ENCODE assay signal across 23 cellular contexts in genomic region chr5:109486200-109486804, GRCh38.
DNase-seq lines count a peak whose midpoint lies in the region; ATAC-seq and TF ChIP-seq lines count a peak whose summit lies in the region.
"Had no signal": no experiment of that assay in that cellular context is flagged by ENCODE, and none has a peak within 500 bp of the region (broad histone marks: within the 10 kb centered on the region; RNA-seq: fewer than 3 reads in every experiment).

No MANE protein-coding gene starts in this region.

- H3K27me3 ChIP-seq in right atrium auricular region, result no peaks in the 10 kb centered on the region
- H3K27me3 ChIP-seq: SJCRH30 had no signal

- H3K4me1 Mint-ChIP-seq in endothelial cell (ENCODE audit: unreplicated experiment), result peaks cover 36% of the 10 kb centered on the region

- peaks cover 1% of the 10 kb centered on the region for H3K27me3 Mint-ChIP-seq in endothelial cell (ENCODE audit: unreplicated experiment)

- WGBS in lower leg skin, 2 donors, result 79 to 80% methylated on average over 10 of the region's 10 CpGs

- no peaks in the 10 kb centered on the region for H3K9me3 ChIP-seq in right atrium auricular region
- H3K9me3 ChIP-seq: HAP-1, SJCRH30 had no signal

- no peak overlapping the region for H3K4me3 Mint-ChIP-seq in endothelial cell (ENCODE audit: unreplicated experiment)
- H3K4me3 Mint-ChIP-seq: CD14-positive monocyte, IgD-negative memory B cell had no signal

- ATAC-seq in Right ventricle myocardium inferior (peak; percentile 81), left ventricle myocardium superior (peak; percentile 91), omental fat pad (ENCODE audit: low FRiP score) (no peak)

- TF ChIP-seq POLR2A in lower leg skin (IDR thresholded peaks at IDR 0.05), result no peak

- no peaks in the 10 kb centered on the region for H3K36me3 ChIP-seq in right atrium auricular region
- H3K36me3 ChIP-seq: HAP-1, SJCRH30 had no signal

- peaks cover 0 to 28% of the 10 kb centered on the region in 2 donors for H3K4me1 ChIP-seq in right atrium auricular region
- H3K4me1 ChIP-seq: HAP-1 had no signal

- H3K27ac Mint-ChIP-seq in endothelial cell (ENCODE audit: unreplicated experiment), result peak overlapping the region; percentile 50
- H3K27ac Mint-ChIP-seq: IgD-negative memory B cell had no signal

- H3K4me3 ChIP-seq in right atrium auricular region (no peak overlapping the region), lower leg skin (ENCODE audit: low read depth, poor library complexity, severe bottlenecking) (no peak overlapping the region)
- H3K4me3 ChIP-seq: GM23248, HAP-1, SJCRH30 had no signal

- intact Hi-C loops in Right ventricle myocardium inferior (cut with DNase I) (loop anchor here (10.0 kb wide), 1 partner anchor 308 kb away; no protein-coding TSS in a partner anchor), left ventricle myocardium superior (cut with micrococcal nuclease) (no loop called here), lower leg skin (cut with DNase I; ENCODE audit: low total_unique reads) (no loop called here)

- no peak overlapping the region for H3K27ac ChIP-seq in right atrium auricular region
- H3K27ac ChIP-seq: 22Rv1, GM23248, SJCRH30 had no signal

- peaks cover 4% of the 10 kb centered on the region for H3K9me3 Mint-ChIP-seq in endothelial cell (ENCODE audit: unreplicated experiment)
- H3K9me3 Mint-ChIP-seq: IgD-negative memory B cell had no signal

- DNase-seq in Right ventricle myocardium inferior (ENCODE audit: missing footprints) (no peak), right atrium auricular region (ENCODE audit: low spot score) (no peak), endothelial cell (ENCODE audit: low spot score) (no peak), left ventricle myocardium superior (peak; percentile 52), lower leg skin (ENCODE audit: low spot score in 2 of 2) (no peak), GM13976 (ENCODE audit: low spot score) (no peak), activated gamma-delta T cell (lab: John Stamatoyannopoulos, UW) (no peak), omental fat pad (ENCODE audit: low spot score) (no peak)
- DNase-seq: DMS153, GDM1, GM23248, Karpas-422, MM.1S, NCI-H1092 treated with DMSO at 0.1 percent for 48 hours, NCI-H2081, NCI-H510A treated with DMSO at 0.1 percent for 48 hours, NCI-H82, OCI-M1, SJCRH30 had no signal

- in situ Hi-C loops in GM13976 (cut with MboI; ENCODE audit: low sequenced_read_pairs, unreplicated experiment), result no loop called here

- peaks cover 5% of the 10 kb centered on the region for H3K36me3 Mint-ChIP-seq in endothelial cell (ENCODE audit: low read depth, unreplicated experiment)
- H3K36me3 Mint-ChIP-seq: CD14-positive monocyte, IgD-negative memory B cell had no signal

- no peak for TF ChIP-seq CTCF in right atrium auricular region (IDR thresholded peaks at IDR 0.05)
- no peak for TF ChIP-seq CTCF in endothelial cell (IDR thresholded peaks at IDR 0.05; ENCODE audit: unreplicated experiment)
- TF ChIP-seq CTCF in lower leg skin (IDR thresholded peaks at IDR 0.05), result no peak
- TF ChIP-seq CTCF in GM13976 (IDR thresholded peaks at IDR 0.05; ENCODE audit: borderline replicate concordance, control extremely low read depth, extremely low read depth, insufficient read depth, missing control alignments), result no peak
- TF ChIP-seq CTCF in omental fat pad (IDR thresholded peaks at IDR 0.05), result no peak
